Comparison of ENCODE assay signal across 9 cellular contexts in genomic region chr20:14142171-14142570, GRCh38.
DNase-seq lines count a peak whose midpoint lies in the region; ATAC-seq and TF ChIP-seq lines count a peak whose summit lies in the region.
"Had no signal": no experiment of that assay in that cellular context is flagged by ENCODE, and none has a peak within 500 bp of the region (broad histone marks: within the 10 kb centered on the region; RNA-seq: fewer than 3 reads in every experiment).

No MANE protein-coding gene starts in this region.

- TF ChIP-seq POLR2A in thyroid gland (IDR thresholded peaks at IDR 0.05) = no peak
- TF ChIP-seq POLR2A in Peyer's patch (IDR thresholded peaks at IDR 0.05) = no peak

- H3K4me1 ChIP-seq in right atrium auricular region = no peaks in the 10 kb centered on the region
- no peaks in the 10 kb centered on the region for H3K4me1 ChIP-seq in thyroid gland
- H3K4me1 ChIP-seq in Peyer's patch = no peaks in the 10 kb centered on the region
- H3K4me1 ChIP-seq: BLaER1 treated with 17β-estradiol and CSF1 and Interleukin-3, amounts not matched to agents 10 nM and 100 nM had no signal

- H3K27ac ChIP-seq in right atrium auricular region (no peak overlapping the region), thyroid gland (no peak overlapping the region), Peyer's patch (no peak overlapping the region)
- H3K27ac ChIP-seq: BLaER1 treated with 17β-estradiol and CSF1 and Interleukin-3, amounts not matched to agents 10 nM and 100 nM had no signal

- no peaks in the 10 kb centered on the region for H3K9me3 ChIP-seq in right atrium auricular region
- H3K9me3 ChIP-seq in thyroid gland = no peaks in the 10 kb centered on the region
- no peaks in the 10 kb centered on the region for H3K9me3 ChIP-seq in Peyer's patch
- H3K9me3 ChIP-seq: BLaER1 treated with 17β-estradiol and CSF1 and Interleukin-3, amounts not matched to agents 10 nM and 100 nM had no signal

- H3K36me3 ChIP-seq in right atrium auricular region (no peaks in the 10 kb centered on the region), thyroid gland (no peaks in the 10 kb centered on the region), Peyer's patch (no peaks in the 10 kb centered on the region)
- H3K36me3 ChIP-seq: BLaER1 treated with 17β-estradiol and CSF1 and Interleukin-3, amounts not matched to agents 10 nM and 100 nM had no signal

- ATAC-seq in Right ventricle myocardium inferior = peak; percentile 76

- H3K4me3 ChIP-seq in right atrium auricular region = no peak overlapping the region
- no peak overlapping the region for H3K4me3 ChIP-seq in thyroid gland (replicated peaks in 1 of 3)
- H3K4me3 ChIP-seq in Peyer's patch = no peak overlapping the region
- H3K4me3 ChIP-seq: BLaER1 treated with 17β-estradiol and CSF1 and Interleukin-3, amounts not matched to agents 10 nM and 100 nM had no signal

- intact Hi-C loops in Right ventricle myocardium inferior (cut with DNase I) = loop anchor here (5.0 kb wide), 1 partner anchor 120 kb away; no protein-coding TSS in a partner anchor
- intact Hi-C loops in thyroid gland (cut with DNase I) = no loop called here

- WGBS in thyroid gland, 2 donors = 17 to 21% methylated on average over 5 of the region's 5 CpGs

- peak in 1 of 2 donors; percentile 63 for TF ChIP-seq CTCF in right atrium auricular region (IDR thresholded peaks at IDR 0.05)
- peak in 4 of 6 experiments; percentile 31 to 77 (median 65) for TF ChIP-seq CTCF in thyroid gland (IDR thresholded peaks at IDR 0.05)
- peak in 3 of 6 experiments; percentile 31 to 38 (median 38) for TF ChIP-seq CTCF in Peyer's patch (IDR thresholded peaks at IDR 0.05)

- H3K27me3 ChIP-seq in right atrium auricular region = no peaks in the 10 kb centered on the region
- H3K27me3 ChIP-seq in thyroid gland = no peaks in the 10 kb centered on the region
- no peaks in the 10 kb centered on the region for H3K27me3 ChIP-seq in Peyer's patch
- H3K27me3 ChIP-seq: BLaER1 treated with 17β-estradiol and CSF1 and Interleukin-3, amounts not matched to agents 10 nM and 100 nM had no signal

- DNase-seq in Right ventricle myocardium inferior (ENCODE audit: missing footprints) (no peak), right atrium auricular region (ENCODE audit: low spot score) (no peak), NCI-H2029 (lab: John Stamatoyannopoulos, UW) (peak; percentile 83), anterior cingulate cortex (lab: John Stamatoyannopoulos, UW) (peak in 44 of 58 donors; percentile 1 to 60 (median 18)), iPS DF 19.7 (ENCODE audit: low read depth, low spot score) (peak; percentile 74), thyroid gland (peak; percentile 59 to 64), Peyer's patch (no peak)
- no peak for DNase-seq in stimulated activated naive CD4-positive, alpha-beta T cell treated with Interleukin-2 at 50 U/mL for 16 hours (lab: John Stamatoyannopoulos, UW)

Comparison
In these comparisons a context has a peak if more than half of its experiments do, and no peak if none do; other contexts are left out.
1. DNase-seq: peak in NCI-H2029 (single experiment), anterior cingulate cortex (44 of 58), iPS DF 19.7 (single experiment) and thyroid gland (2 of 2); none in Right ventricle myocardium inferior (single experiment), right atrium auricular region (single experiment), stimulated activated naive CD4-positive, alpha-beta T cell treated with Interleukin-2 at 50 U/mL for 16 hours (single experiment) and Peyer's patch (0 of 3).